ENCODE assay signal across 7 cellular contexts in the genomic region with DNA sequence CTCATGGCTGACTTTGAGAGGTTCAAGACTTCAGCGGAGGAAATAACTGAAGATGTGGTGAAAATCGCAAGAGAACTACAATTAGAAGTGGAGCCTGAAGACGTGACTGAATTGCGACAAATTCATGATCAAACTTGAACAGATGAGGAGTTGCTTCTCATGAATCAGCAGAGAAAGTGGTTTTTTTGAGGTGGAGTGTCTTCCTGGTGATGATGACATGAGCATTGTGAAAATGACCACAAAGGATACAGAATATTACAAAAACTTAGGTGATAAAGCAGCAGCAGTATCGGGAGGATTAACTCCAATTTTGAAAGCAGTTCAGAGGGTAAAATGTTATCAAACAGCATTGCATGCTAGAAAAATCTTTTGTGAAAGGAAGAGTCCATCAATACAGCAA. TPM values are rescaled to one million over a fixed set of nuclear protein-coding genes. Genes with fewer than 3 reads are reported as not detected.
A peak's percentile ranks its signal among the peaks of the same experiment; 100 is the strongest.
DNase-seq lines count a peak whose midpoint lies in the region; ATAC-seq and TF ChIP-seq lines count a peak whose summit lies in the region.
"Not testable (repeated sequence)": the region's sequence is repeated elsewhere in the genome, so short reads cannot be mapped to it uniquely, and the experiment has no call there.
"Had no signal": no experiment of that assay in that cellular context is flagged by ENCODE, and none has a peak within 500 bp of the region (broad histone marks: within the 10 kb centered on the region; RNA-seq: fewer than 3 reads in every experiment).

No MANE protein-coding gene starts in this region.

- intact Hi-C loops in activated CD8-positive, alpha-beta T cell treated with anti-CD3 and anti-CD28 coated beads for 36 hours (cut with micrococcal nuclease) = not testable (repeated sequence)

- not testable (repeated sequence) for H3K9me3 Mint-ChIP-seq in activated CD8-positive, alpha-beta T cell treated with anti-CD3 and anti-CD28 coated beads for 36 hours; activated T-cell treated with anti-CD3 and anti-CD28 coated beads, Interleukin-2, amount 50 U/mL, for 72 hours; activated naive CD8-positive, alpha-beta T cell treated with anti-CD3 and anti-CD28 coated beads, Interleukin-2, amount 10 ng/mL, durations not matched to agents 7 days and 5 days; effector memory CD8-positive, alpha-beta T cell; natural killer cell treated with Interleukin-12 subunit alpha and Interleukin-12 subunit beta and Interleukin-15 and Interleukin-18, amount 100 ng/mL, for 72 hours; stimulated activated naive CD8-positive, alpha-beta T cell treated with anti-CD3 and anti-CD28 coated beads, Interleukin-15, amount 100 ng/mL, for 72 hours

- H3K27me3 Mint-ChIP-seq in activated CD8-positive, alpha-beta T cell treated with anti-CD3 and anti-CD28 coated beads for 36 hours; activated T-cell treated with anti-CD3 and anti-CD28 coated beads, Interleukin-2, amount 50 U/mL, for 72 hours (ENCODE audit: low read depth); activated naive CD8-positive, alpha-beta T cell treated with anti-CD3 and anti-CD28 coated beads, Interleukin-2, amount 10 ng/mL, durations not matched to agents 7 days and 5 days; effector memory CD8-positive, alpha-beta T cell; natural killer cell treated with Interleukin-12 subunit alpha and Interleukin-12 subunit beta and Interleukin-15 and Interleukin-18, amount 100 ng/mL, for 72 hours; stimulated activated naive CD8-positive, alpha-beta T cell treated with anti-CD3 and anti-CD28 coated beads, Interleukin-15, amount 100 ng/mL, for 72 hours: not testable (repeated sequence)

- POLR2A ChIA-PET in activated CD8-positive, alpha-beta T cell treated with anti-CD3 and anti-CD28 coated beads for 36 hours (lab: Charles Lee); activated naive CD8-positive, alpha-beta T cell treated with anti-CD3 and anti-CD28 coated beads, Interleukin-2, amount 10 ng/mL, durations not matched to agents 7 days and 5 days (lab: Charles Lee): not testable (repeated sequence)

- TF ChIP-seq CTCF in activated CD8-positive, alpha-beta T cell treated with anti-CD3 and anti-CD28 coated beads for 36 hours (IDR thresholded peaks at IDR 0.05) = not testable (repeated sequence)

- not testable (repeated sequence) for H3K27ac Mint-ChIP-seq in activated CD8-positive, alpha-beta T cell treated with anti-CD3 and anti-CD28 coated beads for 36 hours; activated T-cell treated with anti-CD3 and anti-CD28 coated beads, Interleukin-2, amount 50 U/mL, for 72 hours; activated naive CD8-positive, alpha-beta T cell treated with anti-CD3 and anti-CD28 coated beads, Interleukin-2, amount 10 ng/mL, durations not matched to agents 7 days and 5 days; effector memory CD8-positive, alpha-beta T cell; natural killer cell treated with Interleukin-12 subunit alpha and Interleukin-12 subunit beta and Interleukin-15 and Interleukin-18, amount 100 ng/mL, for 72 hours; stimulated activated naive CD8-positive, alpha-beta T cell treated with anti-CD3 and anti-CD28 coated beads, Interleukin-15, amount 100 ng/mL, for 72 hours

- peak; percentile 66 for ATAC-seq in activated CD8-positive, alpha-beta T cell treated with anti-CD3 and anti-CD28 coated beads for 36 hours
- peak; percentile 74 to 78 for ATAC-seq in activated T-cell treated with anti-CD3 and anti-CD28 coated beads, Interleukin-2, amount 50 U/mL, for 72 hours (replicated peaks in 1 of 2)
- peak; percentile 61 for ATAC-seq in activated naive CD8-positive, alpha-beta T cell treated with anti-CD3 and anti-CD28 coated beads, Interleukin-2, amount 10 ng/mL, durations not matched to agents 7 days and 5 days (ENCODE audit: low read depth)
- ATAC-seq in effector memory CD8-positive, alpha-beta T cell (replicated peaks) = peak; percentile 56
- peak; percentile 73 to 75 for ATAC-seq in natural killer cell treated with Interleukin-12 subunit alpha and Interleukin-12 subunit beta and Interleukin-15 and Interleukin-18, amount 100 ng/mL, for 72 hours
- peak; percentile 87 for ATAC-seq in stimulated activated naive CD8-positive, alpha-beta T cell treated with anti-CD3 and anti-CD28 coated beads, Interleukin-15, amount 100 ng/mL, for 72 hours

- not testable (repeated sequence) for DNase-seq in activated CD8-positive, alpha-beta T cell treated with anti-CD3 and anti-CD28 coated beads for 36 hours; activated T-cell treated with anti-CD3 and anti-CD28 coated beads, Interleukin-2, amount 50 U/mL, for 72 hours; activated naive CD8-positive, alpha-beta T cell treated with anti-CD3 and anti-CD28 coated beads, Interleukin-2, amount 10 ng/mL, durations not matched to agents 7 days and 5 days; effector memory CD8-positive, alpha-beta T cell; natural killer cell treated with Interleukin-12 subunit alpha and Interleukin-12 subunit beta and Interleukin-15 and Interleukin-18, amount 100 ng/mL, for 72 hours (ENCODE audit: low spot score); stimulated activated naive CD8-positive, alpha-beta T cell treated with anti-CD3 and anti-CD28 coated beads, Interleukin-15, amount 100 ng/mL, for 72 hours

- not testable (repeated sequence) for H3K4me1 Mint-ChIP-seq in activated CD8-positive, alpha-beta T cell treated with anti-CD3 and anti-CD28 coated beads for 36 hours (ENCODE audit: low read depth); activated T-cell treated with anti-CD3 and anti-CD28 coated beads, Interleukin-2, amount 50 U/mL, for 72 hours (ENCODE audit: low read depth); activated naive CD8-positive, alpha-beta T cell treated with anti-CD3 and anti-CD28 coated beads, Interleukin-2, amount 10 ng/mL, durations not matched to agents 7 days and 5 days; effector memory CD8-positive, alpha-beta T cell (ENCODE audit: low read depth in 2 of 2); natural killer cell treated with Interleukin-12 subunit alpha and Interleukin-12 subunit beta and Interleukin-15 and Interleukin-18, amount 100 ng/mL, for 72 hours (ENCODE audit: low read depth in 2 of 2); stimulated activated naive CD8-positive, alpha-beta T cell treated with anti-CD3 and anti-CD28 coated beads, Interleukin-15, amount 100 ng/mL, for 72 hours

- CTCF ChIA-PET in activated CD8-positive, alpha-beta T cell treated with anti-CD3 and anti-CD28 coated beads for 36 hours (lab: Charles Lee) = not testable (repeated sequence)

- not testable (repeated sequence) for H3K4me3 Mint-ChIP-seq in activated CD8-positive, alpha-beta T cell treated with anti-CD3 and anti-CD28 coated beads for 36 hours; activated T-cell treated with anti-CD3 and anti-CD28 coated beads, Interleukin-2, amount 50 U/mL, for 72 hours; activated naive CD8-positive, alpha-beta T cell treated with anti-CD3 and anti-CD28 coated beads, Interleukin-2, amount 10 ng/mL, durations not matched to agents 7 days and 5 days; effector memory CD8-positive, alpha-beta T cell; natural killer cell treated with Interleukin-12 subunit alpha and Interleukin-12 subunit beta and Interleukin-15 and Interleukin-18, amount 100 ng/mL, for 72 hours; stimulated activated naive CD8-positive, alpha-beta T cell treated with anti-CD3 and anti-CD28 coated beads, Interleukin-15, amount 100 ng/mL, for 72 hours

- H3K36me3 Mint-ChIP-seq in activated CD8-positive, alpha-beta T cell treated with anti-CD3 and anti-CD28 coated beads for 36 hours (ENCODE audit: low read depth); activated T-cell treated with anti-CD3 and anti-CD28 coated beads, Interleukin-2, amount 50 U/mL, for 72 hours (ENCODE audit: insufficient read depth in 2 of 2); activated naive CD8-positive, alpha-beta T cell treated with anti-CD3 and anti-CD28 coated beads, Interleukin-2, amount 10 ng/mL, durations not matched to agents 7 days and 5 days; effector memory CD8-positive, alpha-beta T cell (ENCODE audit: insufficient read depth); natural killer cell treated with Interleukin-12 subunit alpha and Interleukin-12 subunit beta and Interleukin-15 and Interleukin-18, amount 100 ng/mL, for 72 hours: not testable (repeated sequence)

RNA-seq across cellular contexts. Expression of a gene that starts 58.9 kb away (rescaled TPM):
- under 1 TPM; 0.14 to 0.18 TPM for total RNA-seq in activated CD8-positive, alpha-beta T cell treated with anti-CD3 and anti-CD28 coated beads for 36 hours
- under 1 TPM; 0.09 to 0.22 TPM for total RNA-seq in activated T-cell treated with anti-CD3 and anti-CD28 coated beads, Interleukin-2, amount 50 U/mL, for 72 hours
- 10 to 100 TPM; 10.9 to 12.2 TPM for total RNA-seq in activated naive CD8-positive, alpha-beta T cell treated with anti-CD3 and anti-CD28 coated beads, Interleukin-2, amount 10 ng/mL, durations not matched to agents 7 days and 5 days
- 1 to 10 TPM in 1 of 2 donors, not detected in 1; 8.2 TPM for total RNA-seq in natural killer cell treated with Interleukin-12 subunit alpha and Interleukin-12 subunit beta and Interleukin-15 and Interleukin-18, amount 100 ng/mL, for 72 hours
- total RNA-seq: GM23248 had no signal
